In genomic region chr2:97068074-97068473, GRCh38 we compare ENCODE assay signal across 1 cellular context.
TF ChIP-seq lines count a peak whose summit lies in the region.

No MANE protein-coding gene starts in this region.

TF ChIP-seq in HepG2, 621 proteins besides CTCF, POLR2A, EP300 and RAD21:
- TF ChIP-seq ZBTB49 (CRISPR knock-in tag; IDR thresholded peaks at IDR 0.05; ENCODE audit: borderline replicate concordance) (no peak), SOX5 (CRISPR knock-in tag; IDR thresholded peaks at IDR 0.05; ENCODE audit: borderline replicate concordance) (no peak), HNF4A (CRISPR knock-in tag; IDR thresholded peaks at IDR 0.05) (no peak), TBL1XR1 (IDR thresholded peaks at IDR 0.05; ENCODE audit: borderline replicate concordance, low read length, partially characterized antibody) (no peak), AKAP8 (CRISPR knock-in tag; IDR thresholded peaks at IDR 0.05) (no peak), DBP (CRISPR knock-in tag; IDR thresholded peaks at IDR 0.05; ENCODE audit: not compliant biosample characterization) (no peak), ZNF33A (CRISPR knock-in tag; IDR thresholded peaks at IDR 0.05; ENCODE audit: borderline replicate concordance) (no peak), PRDM4 (CRISPR knock-in tag; IDR thresholded peaks at IDR 0.05; ENCODE audit: borderline replicate concordance) (no peak)
TF ChIP-seq in HepG2: peak in this region for 0.
